ENCODE assay signal across 8 cellular contexts in the genomic region with DNA sequence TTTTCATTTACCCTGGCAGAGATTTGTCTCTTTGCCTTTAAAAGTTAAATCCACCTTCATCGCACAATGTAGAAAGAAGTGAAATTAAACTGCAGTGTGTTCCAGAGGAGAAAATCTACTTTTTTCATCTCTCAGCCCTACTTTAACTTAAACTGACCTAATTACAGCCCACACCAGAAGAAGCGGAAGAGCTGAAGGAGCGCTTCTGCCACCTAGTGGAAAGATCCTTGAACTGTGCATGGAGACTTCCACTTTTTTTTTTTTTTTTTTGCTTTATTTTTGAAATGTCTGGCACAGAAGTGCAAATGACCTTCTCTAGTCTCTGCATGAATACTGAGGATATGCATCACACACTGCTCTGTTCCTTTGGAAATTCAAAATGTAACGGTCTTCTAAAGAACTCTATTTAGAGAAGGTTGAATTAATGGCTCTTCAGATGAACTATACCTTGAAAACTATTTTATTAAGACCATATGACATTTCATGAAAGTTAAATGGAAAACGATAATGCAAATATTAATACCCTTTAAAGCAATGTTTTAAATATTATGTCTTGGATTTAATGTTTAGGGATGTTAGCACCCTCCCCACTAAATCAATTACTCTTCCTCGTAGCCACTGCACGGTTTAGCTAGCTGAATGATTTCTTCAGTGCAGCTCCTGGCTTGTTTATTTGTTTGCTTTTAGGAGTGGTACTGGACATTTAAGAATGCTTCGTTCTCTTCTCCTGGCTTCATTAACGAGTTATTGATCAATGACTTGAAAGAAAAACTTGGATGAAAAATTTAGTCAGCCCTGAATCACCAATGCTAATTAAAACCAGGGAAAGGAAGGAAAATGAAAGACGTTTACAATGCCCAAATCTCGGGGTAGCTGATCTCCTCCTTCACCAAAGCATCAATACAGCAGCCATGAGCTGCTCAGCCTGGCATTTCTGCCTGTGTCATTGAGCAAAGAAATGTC.
A peak's percentile ranks its signal among the peaks of the same experiment; 100 is the strongest.
DNase-seq lines count a peak whose midpoint lies in the region; ATAC-seq and TF ChIP-seq lines count a peak whose summit lies in the region.

No MANE protein-coding gene starts in this region.

- DNase-seq in MV-4-11 (lab: John Stamatoyannopoulos, UW) (peak; percentile 73), SKM-1 (lab: John Stamatoyannopoulos, UW; ENCODE audit: unreplicated experiment) (peak; percentile 72), left ventricle myocardium superior (peak; percentile 56), retinal pigment epithelial cell (ENCODE audit: low read depth) (peak; percentile 70), GOT3 (lab: John Stamatoyannopoulos, UW) (no peak)
- peak; percentile 19 for DNase-seq in activated naive CD8-positive, alpha-beta T cell treated with anti-CD3 and anti-CD28 coated beads, Interleukin-2, amount 50 U/mL, for 16 hours (ENCODE audit: low read depth, low spot score)

- intact Hi-C loops in left ventricle myocardium superior (cut with micrococcal nuclease), result no loop called here

- TF ChIP-seq CTCF in GM12875 (IDR thresholded peaks at IDR 0.05; ENCODE audit: borderline replicate concordance, insufficient read depth, low read depth, low read length) (peak; percentile 70), retinal pigment epithelial cell (conservative IDR thresholded peaks at IDR 0.05; ENCODE audit: low read depth, low read length) (peak; percentile 78)

- ATAC-seq in HG02623 (IDR thresholded peaks at IDR 0.05; ENCODE audit: unreplicated experiment), result peak; percentile 92
- peak; percentile 94 for ATAC-seq in left ventricle myocardium superior

- no peak overlapping the region for H3K4me3 ChIP-seq in GM12875 (ENCODE audit: low read depth, low read length)
- peak overlapping the region; percentile 19 for H3K4me3 ChIP-seq in retinal pigment epithelial cell (ENCODE audit: low read length)
